16 cellular contexts compared by ENCODE assay signal in the genomic region with DNA sequence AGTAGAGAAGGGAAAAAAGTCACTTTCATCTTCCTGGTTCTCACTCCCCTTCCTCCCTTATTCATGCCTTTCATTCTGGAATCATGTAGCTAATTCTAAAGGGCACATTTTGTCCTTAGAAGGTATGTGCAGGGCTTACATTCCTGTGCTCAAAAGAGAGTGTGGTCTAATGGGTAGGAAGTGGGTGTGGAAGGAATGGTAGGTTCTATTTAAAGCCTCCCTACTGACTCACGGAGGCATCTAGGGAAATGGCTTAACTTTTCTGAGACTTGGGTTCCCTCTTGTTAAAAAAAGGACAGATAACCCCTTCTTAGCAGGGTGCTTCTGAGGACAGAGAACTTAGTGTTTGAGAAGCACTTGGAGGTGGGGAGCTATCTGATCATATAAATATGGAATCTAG.
DNase-seq lines count a peak whose midpoint lies in the region; ATAC-seq and TF ChIP-seq lines count a peak whose summit lies in the region.
"Had no signal": no experiment of that assay in that cellular context is flagged by ENCODE, and none has a peak within 500 bp of the region (broad histone marks: within the 10 kb centered on the region; RNA-seq: fewer than 3 reads in every experiment).

No MANE protein-coding gene starts in this region.

- H3K4me3 ChIP-seq in brain microvascular endothelial cell (ENCODE audit: low read depth, low read length) (no peak overlapping the region), left lung (no peak overlapping the region), H7 (ENCODE audit: insufficient read depth, low read depth, low read length) (no peak overlapping the region)

- H3K9me3 Mint-ChIP-seq in endothelial cell (ENCODE audit: unreplicated experiment): no peaks in the 10 kb centered on the region

- intact Hi-C loops in left lung (cut with DNase I): no loop called here

- peaks cover 0 to 5% of the 10 kb centered on the region in 2 donors for H3K4me1 ChIP-seq in left lung

- H3K27me3 ChIP-seq in brain microvascular endothelial cell (replicated peaks): no peaks in the 10 kb centered on the region
- no peaks in the 10 kb centered on the region for H3K27me3 ChIP-seq in left lung
- H3K27me3 ChIP-seq in H7 (ENCODE audit: control insufficient read depth, insufficient read depth, low read length): no peaks in the 10 kb centered on the region

- DNase-seq in AG08396 (ENCODE audit: low spot score): peak; percentile 26
- peak; percentile 90 for DNase-seq in LHCN-M2 (ENCODE audit: low read depth)
- peak; percentile 32 for DNase-seq in brain microvascular endothelial cell
- DNase-seq in left lung: no peak
- DNase-seq in NCI-H2227 (lab: John Stamatoyannopoulos, UW; ENCODE audit: unreplicated experiment): no peak
- DNase-seq in endothelial cell (ENCODE audit: low spot score): no peak
- no peak for DNase-seq in H7
- DNase-seq: activated CD4-positive, CD25-positive, alpha-beta regulatory T cell; anterior cingulate cortex; DMS79; effector memory CD4-positive, alpha-beta T cell; hypothalamus; KG1; NCI-H2081; stimulated activated CD4-positive, alpha-beta T cell treated with anti-CD3 and anti-CD28 coated beads, Interleukin-12 subunit alpha, Interleukin-12 subunit beta, amount 100 ng/mL, for 4 hours had no signal

- no peak for TF ChIP-seq CTCF in brain microvascular endothelial cell (IDR thresholded peaks at IDR 0.05; ENCODE audit: low read depth, low read length, missing control alignments)
- TF ChIP-seq CTCF in left lung (IDR thresholded peaks at IDR 0.05): no peak
- TF ChIP-seq CTCF in endothelial cell (IDR thresholded peaks at IDR 0.05; ENCODE audit: unreplicated experiment): no peak

- no peaks in the 10 kb centered on the region for H3K36me3 ChIP-seq in brain microvascular endothelial cell (replicated peaks)
- no peaks in the 10 kb centered on the region for H3K36me3 ChIP-seq in left lung
- H3K36me3 ChIP-seq in H7 (replicated peaks; ENCODE audit: control insufficient read depth, insufficient read depth, low read length): no peaks in the 10 kb centered on the region

- no peaks in the 10 kb centered on the region for H3K36me3 Mint-ChIP-seq in endothelial cell (ENCODE audit: low read depth, unreplicated experiment)

- in situ Hi-C loops in brain microvascular endothelial cell (cut with HindIII; ENCODE audit: low pct_ligation_motif_present, low sequenced_read_pairs): no loop called here

- H3K9me3 ChIP-seq in left lung: no peaks in the 10 kb centered on the region

- no peaks in the 10 kb centered on the region for H3K4me1 Mint-ChIP-seq in endothelial cell (ENCODE audit: unreplicated experiment)

- H3K4me3 Mint-ChIP-seq in endothelial cell (ENCODE audit: unreplicated experiment): no peak overlapping the region

- H3K27ac ChIP-seq in brain microvascular endothelial cell (peak overlapping the region; percentile 13), left lung (no peak overlapping the region)

- peak; percentile 35 for ATAC-seq in left lung
- no peak for ATAC-seq in GM19351 (IDR thresholded peaks at IDR 0.05; ENCODE audit: unreplicated experiment)

- H3K27ac Mint-ChIP-seq in endothelial cell (ENCODE audit: unreplicated experiment): no peak overlapping the region

- peaks cover 2% of the 10 kb centered on the region for H3K27me3 Mint-ChIP-seq in endothelial cell (ENCODE audit: unreplicated experiment)

Comparison
In these comparisons a context has a peak if more than half of its experiments do, and no peak if none do; other contexts are left out.
1. DNase-seq: peak in AG08396 (single experiment), LHCN-M2 (single experiment) and brain microvascular endothelial cell (single experiment); none in left lung (0 of 2), NCI-H2227 (single experiment), endothelial cell (single experiment) and H7 (single experiment).